Comparison of ENCODE assay signal across 8 cellular contexts in the genomic region with DNA sequence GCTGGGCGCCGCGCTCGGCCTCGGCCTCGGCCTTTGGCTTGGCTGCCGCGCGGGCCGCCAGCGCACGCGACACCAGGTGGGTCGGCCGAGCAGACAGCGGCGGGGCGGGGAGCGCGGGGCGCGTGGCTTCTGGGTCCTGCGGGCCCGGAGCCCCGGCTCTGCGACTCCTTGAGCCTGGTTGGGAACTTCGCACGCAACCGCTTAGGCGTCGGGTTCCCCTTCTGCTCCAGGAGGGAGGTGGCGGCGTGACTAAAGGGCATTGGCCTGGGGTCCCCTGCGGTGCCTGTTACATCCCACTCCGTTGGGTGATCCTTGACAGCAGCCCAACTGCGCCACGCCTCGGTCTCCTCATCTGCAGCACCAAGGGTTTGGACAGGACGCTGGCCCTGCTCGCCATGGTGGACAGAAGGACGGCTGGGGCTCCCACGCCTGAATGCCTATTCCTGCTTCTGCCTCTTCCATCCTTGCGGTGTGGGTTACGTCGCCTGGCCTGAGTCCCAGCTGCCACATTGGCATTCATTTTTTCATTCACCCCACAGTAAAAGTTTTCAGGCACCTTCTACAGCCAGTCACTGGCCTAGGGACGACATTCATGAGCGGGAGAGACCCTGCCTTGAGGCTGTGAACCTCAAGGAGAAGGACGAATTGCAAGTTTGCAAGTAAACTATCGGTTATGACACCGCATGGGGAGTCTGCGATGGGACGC. TPM values are rescaled to one million over a fixed set of nuclear protein-coding genes. Genes with fewer than 3 reads are reported as not detected.
A peak's percentile ranks its signal among the peaks of the same experiment; 100 is the strongest.
DNase-seq lines count a peak whose midpoint lies in the region; TF ChIP-seq lines count a peak whose summit lies in the region.

No MANE protein-coding gene starts in this region.

- peaks cover 14% of the 10 kb centered on the region for H3K36me3 Mint-ChIP-seq in osteocyte (ENCODE audit: unreplicated experiment)
- H3K36me3 Mint-ChIP-seq in immature natural killer cell = peaks cover 0 to 3% (median 0%) of the 10 kb centered on the region in 3 donors

- H3K27me3 ChIP-seq in esophagus muscularis mucosa = no peaks in the 10 kb centered on the region

- POLR2A ChIA-PET in RWPE1 (lab: Yijun Ruan, JAX; ENCODE audit: low non-redundant PET) = no interaction called here

- TF ChIP-seq CTCF in RWPE1 (conservative IDR thresholded peaks at IDR 0.05; ENCODE audit: low read depth) = no peak
- no peak for TF ChIP-seq CTCF in esophagus muscularis mucosa (IDR thresholded peaks at IDR 0.05)
- peak; percentile 36 for TF ChIP-seq CTCF in osteocyte (IDR thresholded peaks at IDR 0.05)

- H3K4me1 ChIP-seq in esophagus muscularis mucosa = peaks cover 27 to 57% (median 56%) of the 10 kb centered on the region in 4 donors

- intact Hi-C loops in esophagus muscularis mucosa (cut with DNase I) = no loop called here

- H3K4me1 Mint-ChIP-seq in osteocyte (ENCODE audit: unreplicated experiment) (peaks cover 38% of the 10 kb centered on the region), immature natural killer cell (peaks cover 0 to 2% of the 10 kb centered on the region in 2 donors)

- H3K27me3 Mint-ChIP-seq in osteocyte (ENCODE audit: unreplicated experiment) (peaks cover 5% of the 10 kb centered on the region), immature natural killer cell (ENCODE audit: low read depth in 3 of 3) (peaks cover 7 to 29% (median 16%) of the 10 kb centered on the region in 3 donors)

- H3K27ac Mint-ChIP-seq in osteocyte (ENCODE audit: unreplicated experiment) (peak overlapping the region; percentile 64), immature natural killer cell (no peak overlapping the region)

- H3K36me3 ChIP-seq in esophagus muscularis mucosa = no peaks in the 10 kb centered on the region

- H3K9me3 Mint-ChIP-seq in osteocyte (ENCODE audit: unreplicated experiment) = peaks cover 6% of the 10 kb centered on the region
- peaks cover 7 to 16% (median 8%) of the 10 kb centered on the region in 6 donors for H3K9me3 Mint-ChIP-seq in immature natural killer cell

- no peak for TF ChIP-seq EP300 in esophagus muscularis mucosa (IDR thresholded peaks at IDR 0.05)

- CTCF ChIA-PET in RWPE1 (lab: Yijun Ruan, JAX) = no interaction called here

- H3K4me3 Mint-ChIP-seq in osteocyte (ENCODE audit: unreplicated experiment) (peak overlapping the region; percentile 83), immature natural killer cell (peak overlapping the region in 1 of 5 donors; percentile 47)

- peak; percentile 76 for DNase-seq in DMS 273 (lab: John Stamatoyannopoulos, UW; ENCODE audit: unreplicated experiment)
- DNase-seq in DMS 273 treated with DMSO at 0.1 percent for 48 hours (lab: John Stamatoyannopoulos, UW) = no peak
- no peak for DNase-seq in RWPE1 (ENCODE audit: low spot score)
- DNase-seq in esophagus muscularis mucosa (ENCODE audit: extremely low spot score) = no peak
- DNase-seq in osteocyte (ENCODE audit: extremely low spot score, unreplicated experiment) = no peak
- no peak for DNase-seq in iPS-NIHi11 (ENCODE audit: low spot score)
- no peak for DNase-seq in immature natural killer cell
- no peak for DNase-seq in central memory CD4-positive, alpha-beta T cell

- no peak for TF ChIP-seq POLR2A in esophagus muscularis mucosa (IDR thresholded peaks at IDR 0.05; ENCODE audit: low read depth)

- H3K27ac ChIP-seq in RWPE1 = peak overlapping the region; percentile 87
- peak overlapping the region; percentile 87 to 91 (median 89) for H3K27ac ChIP-seq in esophagus muscularis mucosa (replicated peaks in 1 of 4)

- H3K9me3 ChIP-seq in esophagus muscularis mucosa = peaks cover 0 to 12% (median 3%) of the 10 kb centered on the region in 4 donors

- WGBS in esophagus muscularis mucosa = 34% methylated on average over 19 of the region's 52 CpGs

- peak overlapping the region; percentile 62 to 69 (median 64) for H3K4me3 ChIP-seq in esophagus muscularis mucosa

RNA-seq across cellular contexts. Expression of gene EVC, which starts 0.6 kb away (rescaled TPM):
- total RNA-seq in esophagus muscularis mucosa (10 to 100 TPM; 25.7 to 59.6 (median 44.2) TPM), osteocyte (40.9 and 41.6 TPM in 2 replicates)
- not detected for polyA plus RNA-seq in immature natural killer cell

RNA-seq across cellular contexts. Expression of gene EVC2, which starts 3.3 kb away (rescaled TPM):
- 10 to 100 TPM in 2 of 4 donors, 1 to 10 TPM in 2; 8.3 to 12.4 (median 9.9) TPM for total RNA-seq in esophagus muscularis mucosa
- 3.1 and 3.5 TPM in 2 replicates for total RNA-seq in osteocyte
- polyA plus RNA-seq in immature natural killer cell = not detected
